ENCODE assay signal across 8 cellular contexts in the genomic region with DNA sequence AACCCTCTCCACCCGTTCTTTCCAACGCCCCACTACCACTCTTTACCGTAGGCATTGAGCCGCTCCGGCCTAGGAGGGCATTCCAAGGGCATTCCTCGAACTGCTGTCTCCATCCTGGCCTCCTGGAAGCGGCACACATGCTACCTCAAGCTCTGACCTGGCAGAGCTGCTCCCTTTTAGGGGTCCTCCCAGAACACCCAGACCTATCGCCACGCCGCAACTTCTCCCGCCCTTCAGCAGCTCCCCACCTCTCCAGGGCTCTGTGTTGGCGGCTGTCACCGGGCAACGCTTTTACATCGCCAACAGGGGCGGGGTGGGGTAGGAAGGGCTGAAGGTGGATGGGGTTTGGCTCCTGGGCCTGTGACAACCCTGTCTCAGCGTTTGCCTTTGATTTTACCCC. TPM values are rescaled to one million over a fixed set of nuclear protein-coding genes. Genes with fewer than 3 reads are reported as not detected.
DNase-seq lines count a peak whose midpoint lies in the region; ATAC-seq and TF ChIP-seq lines count a peak whose summit lies in the region.

No MANE protein-coding gene starts in this region.

- peak in 2 of 10 experiments; percentile 24 to 33 for DNase-seq in CD4-positive, alpha-beta T cell
- DNase-seq in NCI-H146 treated with DMSO at 0.1 percent for 48 hours (lab: John Stamatoyannopoulos, UW; ENCODE audit: unreplicated experiment) (peak; percentile 36), erythroblast (lab: John Stamatoyannopoulos, UW) (peak; percentile 48 to 53), AG20443 (ENCODE audit: low spot score) (no peak), sciatic nerve (ENCODE audit: low spot score) (no peak)

- no peak for TF ChIP-seq RAD21 in neural cell (conservative IDR thresholded peaks at IDR 0.05)

- H3K9me3 ChIP-seq in CD4-positive, alpha-beta T cell (ENCODE audit: control insufficient read depth, low read length) = no peaks in the 10 kb centered on the region
- H3K9me3 ChIP-seq in neural cell (ENCODE audit: low read length) = no peaks in the 10 kb centered on the region

- H3K27me3 ChIP-seq in CD4-positive, alpha-beta T cell (ENCODE audit: control insufficient read depth, insufficient read depth, low read length) = no peaks in the 10 kb centered on the region
- peaks cover 26% of the 10 kb centered on the region for H3K27me3 ChIP-seq in neural cell (ENCODE audit: insufficient read depth, low read depth, low read length)

- H2AFZ ChIP-seq in neural cell (ENCODE audit: low read depth, low read length) = no peak overlapping the region

- no peaks in the 10 kb centered on the region for H4K20me1 ChIP-seq in neural cell (ENCODE audit: insufficient read depth)

- no peaks in the 10 kb centered on the region for H3K36me3 Mint-ChIP-seq in CD4-positive, alpha-beta T cell (ENCODE audit: low read depth)

- H3K36me3 ChIP-seq in neural cell (ENCODE audit: insufficient read depth, low read length) = no peaks in the 10 kb centered on the region

- CTCF ChIA-PET in CD4-positive, alpha-beta T cell (lab: Charles Lee) = no interaction called here

- TF ChIP-seq EP300 in neural cell (conservative IDR thresholded peaks at IDR 0.05; ENCODE audit: poor library complexity, severe bottlenecking) = no peak

- H3K27me3 Mint-ChIP-seq in CD4-positive, alpha-beta T cell = no peaks in the 10 kb centered on the region

- H3K4me1 Mint-ChIP-seq in CD4-positive, alpha-beta T cell (ENCODE audit: low read depth) = peaks cover 35% of the 10 kb centered on the region

- no peaks in the 10 kb centered on the region for H3F3A ChIP-seq in neural cell (ENCODE audit: insufficient read depth, low read length, poor library complexity, severe bottlenecking)

- peak overlapping the region; percentile 61 for H3K4me3 ChIP-seq in neural cell (ENCODE audit: low read length)

- H3K9me2 ChIP-seq in neural cell (ENCODE audit: insufficient read depth, low read length) = no peaks in the 10 kb centered on the region

- TF ChIP-seq POLR2A in erythroblast (IDR thresholded peaks at IDR 0.05; ENCODE audit: low read length) = no peak

- TF ChIP-seq CTCF in CD4-positive, alpha-beta T cell (IDR thresholded peaks at IDR 0.05) = no peak
- TF ChIP-seq CTCF in neural cell (IDR thresholded peaks at IDR 0.05; ENCODE audit: poor library complexity, severe bottlenecking) = no peak

- no peak overlapping the region for H3K27ac ChIP-seq in CD4-positive, alpha-beta T cell (ENCODE audit: low read depth, low read length)
- no peak overlapping the region for H3K27ac ChIP-seq in neural cell (ENCODE audit: low read length)

- intact Hi-C loops in CD4-positive, alpha-beta T cell (cut with DNase I, micrococcal nuclease) = loop anchor here in 1 of 2 experiments (5.0 to 10.0 kb wide), 2 partner anchors 603 to 1441 kb away; partner anchors contain the start of gene DNAJB5
- intact Hi-C loops in sciatic nerve (cut with DNase I) = no loop called here

- H3K27ac Mint-ChIP-seq in CD4-positive, alpha-beta T cell = peak overlapping the region; percentile 73

- POLR2A ChIA-PET in CD4-positive, alpha-beta T cell (lab: Charles Lee) = interaction anchor here (0.8 to 2.6 kb wide), 5 partner anchors 49 to 266 kb away, joined by 3 to 10 read pairs (median 4); partner anchors contain the start of genes DNAI1, FAM219A, GALT and SIGMAR1

- peak overlapping the region; percentile 78 for H3K4me3 Mint-ChIP-seq in CD4-positive, alpha-beta T cell

- no peak for ATAC-seq in CD4-positive, alpha-beta T cell (ENCODE audit: poor library complexity)
- no peak for ATAC-seq in HG03280 (IDR thresholded peaks at IDR 0.05; ENCODE audit: unreplicated experiment)
- no peak for ATAC-seq in GM19324 (IDR thresholded peaks at IDR 0.05; ENCODE audit: low FRiP score, unreplicated experiment)
- no peak for ATAC-seq in sciatic nerve

- no peaks in the 10 kb centered on the region for H3K79me2 ChIP-seq in neural cell (replicated peaks; ENCODE audit: insufficient read depth, low read length)

- no peaks in the 10 kb centered on the region for H3K9me3 Mint-ChIP-seq in CD4-positive, alpha-beta T cell

- no peak overlapping the region for H3K9ac ChIP-seq in neural cell (ENCODE audit: low read length)

- H3K4me2 ChIP-seq in neural cell (ENCODE audit: low read length) = no peak overlapping the region

TF ChIP-seq in neural cell, 6 proteins besides CTCF, POLR2A, EP300 and RAD21:
- TF ChIP-seq POLR2AphosphoS5 (IDR thresholded peaks at IDR 0.05) = no peak
- TF ChIP-seq SMC3 (conservative IDR thresholded peaks at IDR 0.05; ENCODE audit: poor library complexity) = no peak
- no peak for TF ChIP-seq EZH2 (IDR thresholded peaks at IDR 0.05; ENCODE audit: borderline replicate concordance, insufficient read depth, low read length, poor library complexity, severe bottlenecking)
- TF ChIP-seq REST (IDR thresholded peaks at IDR 0.05; ENCODE audit: borderline replicate concordance) = no peak
- no peak for TF ChIP-seq TAF1 (IDR thresholded peaks at IDR 0.05; ENCODE audit: low read depth)
- no peak for TF ChIP-seq MXI1 (conservative IDR thresholded peaks at IDR 0.05; ENCODE audit: poor library complexity, severe bottlenecking)

RNA-seq across cellular contexts. Expression of gene MYORG, which starts 4.6 kb away (rescaled TPM):
- total RNA-seq in CD4-positive, alpha-beta T cell = under 1 TPM; 0.42 to 0.58 TPM
- 0.58 and 1.0 TPM in 2 replicates for polyA plus RNA-seq in neural cell
- 1.2 and 1.6 TPM in 2 replicates for polyA minus RNA-seq in neural cell
- 6.6 TPM for total RNA-seq in sciatic nerve

RNA-seq across cellular contexts. Expression of gene NUDT2, which starts 52.0 kb away (rescaled TPM):
- total RNA-seq in CD4-positive, alpha-beta T cell = 1 to 10 TPM; 4.5 to 7.2 TPM
- polyA plus RNA-seq in neural cell = 62.6 and 88.3 TPM in 2 replicates
- polyA minus RNA-seq in neural cell = 20.0 and 21.4 TPM in 2 replicates
- 23.3 TPM for total RNA-seq in sciatic nerve

RNA-seq across cellular contexts. Expression of gene KIF24, which starts 52.3 kb away (rescaled TPM):
- under 1 TPM; 0.05 to 0.14 TPM for total RNA-seq in CD4-positive, alpha-beta T cell
- polyA plus RNA-seq in neural cell = 0.19 and 0.36 TPM in 2 replicates
- 1.2 and 1.5 TPM in 2 replicates for polyA minus RNA-seq in neural cell
- total RNA-seq in sciatic nerve = 1.1 TPM

Comparison
In these comparisons a context has a peak if more than half of its experiments do, and no peak if none do; other contexts are left out.
1. DNase-seq: peak in NCI-H146 treated with DMSO at 0.1 percent for 48 hours (single experiment) and erythroblast (2 of 2); none in AG20443 (single experiment) and sciatic nerve (single experiment).